In genomic region chr19:53870485-53870844, GRCh38 we compare ENCODE assay signal across 8 cellular contexts. TPM values are rescaled to one million over a fixed set of nuclear protein-coding genes. Genes with fewer than 3 reads are reported as not detected.
DNase-seq lines count a peak whose midpoint lies in the region; ATAC-seq, FAIRE-seq and TF ChIP-seq lines count a peak whose summit lies in the region.

No MANE protein-coding gene starts in this region.

- H3K4me1 Mint-ChIP-seq in astrocyte (ENCODE audit: low read depth, unreplicated experiment) = peaks cover 10% of the 10 kb centered on the region

- H3K36me3 Mint-ChIP-seq in astrocyte (ENCODE audit: low read depth, unreplicated experiment) = peaks cover 6% of the 10 kb centered on the region

- ATAC-seq in IMR-90 (ENCODE audit: low read depth) = no peak
- ATAC-seq in mucosa of descending colon = peak; percentile 5
- no peak for ATAC-seq in GM18519 (IDR thresholded peaks at IDR 0.05; ENCODE audit: low FRiP score, unreplicated experiment)
- ATAC-seq in HG02973 (IDR thresholded peaks at IDR 0.05; ENCODE audit: unreplicated experiment) = no peak

- H3K27me3 ChIP-seq in A673 (replicated peaks; ENCODE audit: insufficient read depth, low read depth, low read length, poor library complexity) (no peaks in the 10 kb centered on the region), IMR-90 (ENCODE audit: control insufficient read depth, insufficient read depth, low read length) (no peaks in the 10 kb centered on the region), astrocyte (ENCODE audit: insufficient read depth, low read length) (no peaks in the 10 kb centered on the region), ovary (no peaks in the 10 kb centered on the region)

- TF ChIP-seq RAD21 in IMR-90 (IDR thresholded peaks at IDR 0.05; ENCODE audit: low read length) = no peak

- H3K36me3 ChIP-seq in A673 (ENCODE audit: insufficient read depth, low read length, poor library complexity, severe bottlenecking) (peaks cover 12% of the 10 kb centered on the region), IMR-90 (ENCODE audit: control insufficient read depth, insufficient read depth, low read length) (peaks cover 34% of the 10 kb centered on the region), astrocyte (ENCODE audit: insufficient read depth, low read length) (peaks cover 9% of the 10 kb centered on the region), mucosa of descending colon (ENCODE audit: low read depth) (no peaks in the 10 kb centered on the region), ovary (no peaks in the 10 kb centered on the region)

- H3K4ac ChIP-seq in IMR-90 (ENCODE audit: low read depth, low read length) = peak overlapping the region; percentile 60

- dilution Hi-C loops in IMR-90 (cut with HindIII; ENCODE audit: low sequenced_read_pairs, unreplicated experiment) = no loop called here

- no peaks in the 10 kb centered on the region for H3K9me3 Mint-ChIP-seq in astrocyte (ENCODE audit: unreplicated experiment)

- H3K9me1 ChIP-seq in IMR-90 (ENCODE audit: insufficient read depth, low read length) = peaks cover 11% of the 10 kb centered on the region; the same call in 1 of the 2 replicates

- no peak overlapping the region for H2BK120ac ChIP-seq in IMR-90 (ENCODE audit: low read depth, low read length)

- H3K27ac Mint-ChIP-seq in astrocyte (ENCODE audit: unreplicated experiment) = peak overlapping the region; percentile 88

- peak overlapping the region; percentile 80 for H3K4me3 Mint-ChIP-seq in astrocyte (ENCODE audit: unreplicated experiment)

- peak overlapping the region; percentile 28; the same call in 1 of the 2 replicates for H3K23ac ChIP-seq in IMR-90 (ENCODE audit: low read depth, low read length)

- H3K79me2 ChIP-seq in astrocyte (ENCODE audit: insufficient read depth, low read length) = peaks cover 59% of the 10 kb centered on the region

- H3K9ac ChIP-seq in IMR-90 (ENCODE audit: low read depth, low read length) (peak overlapping the region; percentile 45; the same call in 1 of the 2 replicates), astrocyte (ENCODE audit: low read length) (peak overlapping the region; percentile 59)

- TF ChIP-seq CTCF in A673 (conservative IDR thresholded peaks at IDR 0.05; ENCODE audit: low read depth, low read length) = no peak
- TF ChIP-seq CTCF in IMR-90 (conservative IDR thresholded peaks at IDR 0.05; ENCODE audit: low read depth, low read length) = no peak
- no peak for TF ChIP-seq CTCF in astrocyte (IDR thresholded peaks at IDR 0.05; ENCODE audit: insufficient read depth, low read depth, low read length)
- TF ChIP-seq CTCF in mucosa of descending colon (IDR thresholded peaks at IDR 0.05) = no peak
- TF ChIP-seq CTCF in ovary (IDR thresholded peaks at IDR 0.05) = no peak

- DNase-seq in A673 (ENCODE audit: low spot score) (no peak), IMR-90 (no peak), astrocyte (ENCODE audit: low read depth) (no peak), mucosa of descending colon (peak; percentile 66 to 73 (median 69)), ovary (no peak), NCI-H2227 treated with DMSO at 0.1 percent for 48 hours (lab: John Stamatoyannopoulos, UW) (no peak)

- in situ Hi-C loops in IMR-90 (cut with MboI; ENCODE audit: low sequenced_read_pairs) = loop anchor here (10.0 kb wide), 1 partner anchor 584 kb away; no protein-coding TSS in a partner anchor

- POLR2A ChIA-PET in A673 (lab: Charles Lee; ENCODE audit: low non-redundant PET) = no interaction called here
- POLR2A ChIA-PET in IMR-90 (lab: Charles Lee; ENCODE audit: unreplicated experiment) = no interaction called here

- H3K27me3 Mint-ChIP-seq in astrocyte (ENCODE audit: low read depth, unreplicated experiment) = no peaks in the 10 kb centered on the region

- intact Hi-C loops in A673 (cut with micrococcal nuclease; ENCODE audit: unreplicated experiment) = no loop called here
- intact Hi-C loops in IMR-90 (cut with micrococcal nuclease) = no loop called here
- intact Hi-C loops in mucosa of descending colon (cut with DNase I, micrococcal nuclease) = no loop called here
- intact Hi-C loops in ovary (cut with DNase I) = loop anchor here in 1 of 4 donors (10.0 kb wide), 1 partner anchor 244 kb away; the partner anchor contains the start of genes PRPF31 and TFPT

- H3K4me3 ChIP-seq in A673 (ENCODE audit: low read depth, low read length, poor library complexity, severe bottlenecking) = peak overlapping the region; percentile 70
- peak overlapping the region; percentile 13 for H3K4me3 ChIP-seq in IMR-90 (ENCODE audit: insufficient read depth, low read depth, low read length)
- peak overlapping the region; percentile 44 for H3K4me3 ChIP-seq in astrocyte (ENCODE audit: insufficient read depth, low read depth, low read length)
- H3K4me3 ChIP-seq in mucosa of descending colon = no peak overlapping the region
- no peak overlapping the region for H3K4me3 ChIP-seq in ovary

- TF ChIP-seq POLR2A in IMR-90 (IDR thresholded peaks at IDR 0.05; ENCODE audit: low read depth, low read length) (no peak), ovary (IDR thresholded peaks at IDR 0.05) (no peak)

- H3K9me3 ChIP-seq in A673 (ENCODE audit: low read depth, low read length, poor library complexity, severe bottlenecking) (no peaks in the 10 kb centered on the region), IMR-90 (ENCODE audit: control insufficient read depth, insufficient read depth, low read length) (no peaks in the 10 kb centered on the region), astrocyte (ENCODE audit: insufficient read depth, low read depth, low read length) (no peaks in the 10 kb centered on the region), mucosa of descending colon (no peaks in the 10 kb centered on the region), ovary (no peaks in the 10 kb centered on the region)

- no peak overlapping the region for H2BK15ac ChIP-seq in IMR-90 (ENCODE audit: low read depth, low read length)

- H4K91ac ChIP-seq in IMR-90 (ENCODE audit: insufficient read depth, low read depth, low read length) = no peak overlapping the region; the same call in 1 of the 2 replicates

- H3K4me2 ChIP-seq in IMR-90 (ENCODE audit: low read depth, low read length) = peak overlapping the region; percentile 53
- H3K4me2 ChIP-seq in astrocyte (ENCODE audit: low read length) = peak overlapping the region; percentile 79

- BruUV-seq in A673 (replicated peaks; lab: Mats Ljungman, UMichigan) (no TSS peak), IMR-90 (replicated peaks; lab: Mats Ljungman, UMichigan) (no TSS peak)

- H3K56ac ChIP-seq in IMR-90 (ENCODE audit: extremely low read depth, insufficient read depth, low read length) = no peak overlapping the region

- no peak overlapping the region for H3K18ac ChIP-seq in IMR-90 (ENCODE audit: low read depth, low read length)

- TF ChIP-seq EP300 in ovary (IDR thresholded peaks at IDR 0.05) = no peak

- H3K27ac ChIP-seq in A673 (ENCODE audit: low read depth, low read length, poor library complexity, severe bottlenecking) (no peak overlapping the region), IMR-90 (ENCODE audit: insufficient read depth, low read length) (peak overlapping the region; percentile 54), astrocyte (ENCODE audit: low read depth, low read length) (no peak overlapping the region), ovary (no peak overlapping the region)

- FAIRE-seq in astrocyte (lab: Jason Lieb, UNC) = no peak

- WGBS in IMR-90 (ENCODE audit: extremely low coverage in 2 of 2, insufficient read length in 1 of 2), 2 experiments = 50% methylated on average over 3 of the region's 5 CpGs; no CpG with 5 or more reads in 1 of the 2 experiments
- WGBS in ovary, 3 donors = 43 to 57% (median 45%) methylated on average over 5 of the region's 5 CpGs

- H2AK5ac ChIP-seq in IMR-90 (ENCODE audit: low read depth, low read length) = peak overlapping the region; percentile 5; the same call in 1 of the 2 replicates

- H2AFZ ChIP-seq in IMR-90 (replicated peaks; ENCODE audit: low read length, poor library complexity) = no peak overlapping the region
- no peak overlapping the region for H2AFZ ChIP-seq in astrocyte (ENCODE audit: low read depth, low read length)

- peak overlapping the region in 1 of 2 experiments; percentile 48; a peak in 1 of 4 replicates for H4K8ac ChIP-seq in IMR-90 (ENCODE audit: low read depth in 2 of 2, low read length in 2 of 2)

- no peak overlapping the region for H2BK20ac ChIP-seq in IMR-90 (ENCODE audit: low read depth, low read length)

- H4K20me1 ChIP-seq in IMR-90 (ENCODE audit: insufficient read depth, low read length) (peaks cover 49% of the 10 kb centered on the region), astrocyte (ENCODE audit: insufficient read depth, low read length) (peaks cover 50% of the 10 kb centered on the region)

- CTCF ChIA-PET in A673 (lab: Charles Lee) = no interaction called here
- CTCF ChIA-PET in IMR-90 (lab: Yijun Ruan, JAX) = no interaction called here

- H3K4me1 ChIP-seq in A673 (ENCODE audit: insufficient read depth, low read length, poor library complexity, severe bottlenecking) = peaks cover 16% of the 10 kb centered on the region
- H3K4me1 ChIP-seq in IMR-90 (ENCODE audit: control insufficient read depth, insufficient read depth, low read length) = peaks cover 7% of the 10 kb centered on the region
- peaks cover 13% of the 10 kb centered on the region for H3K4me1 ChIP-seq in astrocyte (ENCODE audit: insufficient read depth, low read length)
- peaks cover 27% of the 10 kb centered on the region for H3K4me1 ChIP-seq in mucosa of descending colon (ENCODE audit: low read depth)
- peaks cover 7% of the 10 kb centered on the region for H3K4me1 ChIP-seq in ovary (ENCODE audit: insufficient read depth)

- H2AK9ac ChIP-seq in IMR-90 (replicated peaks; ENCODE audit: low read depth, low read length, poor library complexity) = peak overlapping the region; percentile 60

- H3K14ac ChIP-seq in IMR-90 (replicated peaks; ENCODE audit: low read depth, low read length) = 0 out of 2 replicates have a peak overlapping the region, but pooled peaks have one; percentile 31

- H2BK5ac ChIP-seq in IMR-90 (ENCODE audit: low read depth, low read length, poor library complexity, severe bottlenecking) = no peak overlapping the region

- peaks cover 7 to 60% of the 10 kb centered on the region in 2 experiments for H3K79me1 ChIP-seq in IMR-90 (ENCODE audit: low read depth in 1 of 2, low read length in 2 of 2)

- no peak overlapping the region for H4K5ac ChIP-seq in IMR-90 (ENCODE audit: low read depth, low read length)

RNA-seq across cellular contexts. Expression of gene MYADM, which starts 2.8 kb away (rescaled TPM):
- total RNA-seq in A673 (2021) (51.3 and 53.2 TPM in 2 replicates), IMR-90 (2012; rRNA removed) (4.8 and 5.3 TPM in 2 replicates), astrocyte (221 and 246 TPM in 2 replicates), mucosa of descending colon (100 to 1,000 TPM in 1 of 3 donors, 10 to 100 TPM in 2; 47.0 to 193 (median 67.7) TPM), ovary (100 to 1,000 TPM in 5 of 7 donors, 10 to 100 TPM in 2; 27.5 to 216 (median 146) TPM)
- polyA plus RNA-seq in IMR-90 (2012; rRNA removed) (96.1 and 112 TPM in 2 replicates), ovary (100 to 1,000 TPM in 1 of 2 donors, 10 to 100 TPM in 1; 86.3 to 134 TPM)
- 53.9 and 155 TPM in 2 replicates for polyA plus RNA-seq in IMR-90 (2012; cell fraction: cytosol; rRNA removed)
- 67.8 and 150 TPM in 2 replicates for polyA plus RNA-seq in IMR-90 (2012; cell fraction: nucleus; rRNA removed; ENCODE audit: low replicate concordance)

RNA-seq across cellular contexts. Expression of gene PRKCG, which starts 11.5 kb away (rescaled TPM):
- total RNA-seq in A673 (2021) = 0.57 and 0.84 TPM in 2 replicates
- not detected in 2 replicates for total RNA-seq in IMR-90 (2012; rRNA removed)
- polyA plus RNA-seq in IMR-90 (2012; rRNA removed) = 0.04 TPM in 1 of 2 replicates, not detected in the other
- 0.01 and 0.04 TPM in 2 replicates for polyA plus RNA-seq in IMR-90 (2012; cell fraction: cytosol; rRNA removed)
- 0.28 and 0.65 TPM in 2 replicates for polyA plus RNA-seq in IMR-90 (2012; cell fraction: nucleus; rRNA removed; ENCODE audit: low replicate concordance)
- 0.29 and 0.41 TPM in 2 replicates for total RNA-seq in astrocyte
- under 1 TPM in 2 of 3 donors, not detected in 1; 0.09 to 0.35 TPM for total RNA-seq in mucosa of descending colon
- total RNA-seq in ovary = under 1 TPM in 1 of 7 donors, not detected in 6; 0.08 TPM
- polyA plus RNA-seq in ovary = under 1 TPM in 1 of 2 donors, not detected in 1; 0.04 TPM

RNA-seq across cellular contexts. Expression of gene CACNG7, which starts 38.6 kb away (rescaled TPM):
- total RNA-seq in A673 (2021) = not detected in 2 replicates
- under 0.01 and 0.36 TPM in 2 replicates for total RNA-seq in IMR-90 (2012; rRNA removed)
- polyA plus RNA-seq in IMR-90 (2012; rRNA removed) = 6.7 and 7.7 TPM in 2 replicates
- 3.6 and 10.9 TPM in 2 replicates for polyA plus RNA-seq in IMR-90 (2012; cell fraction: cytosol; rRNA removed)
- 9.8 and 16.2 TPM in 2 replicates for polyA plus RNA-seq in IMR-90 (2012; cell fraction: nucleus; rRNA removed; ENCODE audit: low replicate concordance)
- total RNA-seq in astrocyte = 3.5 and 4.4 TPM in 2 replicates
- under 1 TPM in 1 of 3 donors, not detected in 2; 0.54 TPM for total RNA-seq in mucosa of descending colon
- total RNA-seq in ovary = not detected
- polyA plus RNA-seq in ovary = under 1 TPM in 1 of 2 donors, not detected in 1; 0.02 TPM

RNA-seq across cellular contexts. Expression of gene NLRP12, which starts 46.4 kb away (rescaled TPM):
- total RNA-seq in A673 (2021) (not detected in 2 replicates), IMR-90 (2012; rRNA removed) (not detected in 2 replicates), astrocyte (not detected in 2 replicates), mucosa of descending colon (under 1 TPM in 2 of 3 donors, not detected in 1; 0.19 to 0.28 TPM), ovary (under 1 TPM; 0.05 to 0.95 (median 0.17) TPM)
- polyA plus RNA-seq in IMR-90 (2012; rRNA removed) (not detected in 2 replicates), ovary (under 1 TPM; 0.05 to 0.15 TPM)
- polyA plus RNA-seq in IMR-90 (2012; cell fraction: cytosol; rRNA removed) = 0.06 TPM in 1 of 2 replicates, not detected in the other
- not detected in 2 replicates for polyA plus RNA-seq in IMR-90 (2012; cell fraction: nucleus; rRNA removed; ENCODE audit: low replicate concordance)

Comparison
In these comparisons a context has a peak if more than half of its experiments do, and no peak if none do; other contexts are left out.
1. DNase-seq: peak in mucosa of descending colon (3 of 3); none in A673 (single experiment), IMR-90 (single experiment), astrocyte (single experiment), ovary (0 of 5) and NCI-H2227 treated with DMSO at 0.1 percent for 48 hours (single experiment).
2. H3K4me3 ChIP-seq: peak in A673 (single experiment), IMR-90 (single experiment) and astrocyte (single experiment); none in mucosa of descending colon (single experiment) and ovary (single experiment).